Comparison of ENCODE assay signal across 8 cellular contexts in the genomic region with DNA sequence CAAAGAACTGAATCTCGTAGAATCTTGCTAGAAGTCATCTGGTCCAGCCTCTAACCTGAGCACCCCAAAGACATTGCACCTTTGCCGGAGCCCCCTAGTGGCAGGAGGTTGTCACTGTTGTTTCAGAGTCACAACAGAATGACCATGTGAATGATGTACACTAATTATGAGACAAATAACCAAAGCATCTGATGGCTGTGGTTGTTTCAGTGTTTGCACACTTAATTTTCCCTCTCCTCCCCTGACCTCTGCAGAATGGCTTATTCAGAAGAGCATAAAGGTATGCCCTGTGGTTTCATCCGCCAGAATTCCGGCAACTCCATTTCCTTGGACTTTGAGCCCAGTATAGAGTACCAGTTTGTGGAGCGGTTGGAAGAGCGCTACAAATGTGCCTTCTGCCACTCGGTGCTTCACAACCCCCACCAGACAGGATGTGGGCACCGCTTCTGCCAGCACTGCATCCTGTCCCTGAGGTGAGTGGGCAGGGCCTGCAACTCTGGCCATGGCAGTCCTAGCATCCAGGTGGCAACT. TPM values are rescaled to one million over a fixed set of nuclear protein-coding genes. Genes with fewer than 3 reads are reported as not detected.
DNase-seq lines count a peak whose midpoint lies in the region; ATAC-seq, FAIRE-seq and TF ChIP-seq lines count a peak whose summit lies in the region.

No MANE protein-coding gene starts in this region.

- peaks cover 63% of the 10 kb centered on the region for H3K4me1 Mint-ChIP-seq in activated naive CD8-positive, alpha-beta T cell treated with anti-CD3 and anti-CD28 coated beads for 36 hours
- peaks cover 86% of the 10 kb centered on the region for H3K4me1 Mint-ChIP-seq in stimulated activated naive CD8-positive, alpha-beta T cell treated with anti-CD3 and anti-CD28 coated beads, Interleukin-15, Interleukin-2, amounts not matched to agents 100 ng/mL and 50 ng/mL, for 24 hours (ENCODE audit: low read depth)

- no peaks in the 10 kb centered on the region for H3K9me3 ChIP-seq in HepG2 (ENCODE audit: low read length)

- DNase-seq in BJ (ENCODE audit: low read depth) (no peak), SK-MEL-5 (ENCODE audit: low read depth, low spot score) (peak; percentile 68), HepG2 (ENCODE audit: low spot score) (peak; percentile 79), NCI-H2171 treated with DMSO at 0.1 percent for 48 hours (lab: John Stamatoyannopoulos, UW) (no peak)
- peak; percentile 58 for DNase-seq in activated naive CD8-positive, alpha-beta T cell treated with anti-CD3 and anti-CD28 coated beads for 36 hours

- H3K36me3 ChIP-seq in BJ (ENCODE audit: control insufficient read depth, insufficient read depth, low read length) (peaks cover 8% of the 10 kb centered on the region; the same call in 1 of the 2 replicates), HepG2 (replicated peaks in 1 of 2; ENCODE audit: control insufficient read depth in 1 of 2, insufficient read depth in 2 of 2, low read length in 2 of 2) (no peaks in the 10 kb centered on the region)

- no TSS peak for BruUV-seq in HepG2 (replicated peaks; lab: Mats Ljungman, UMichigan)

- no peaks in the 10 kb centered on the region for H3K27me3 Mint-ChIP-seq in activated naive CD8-positive, alpha-beta T cell treated with anti-CD3 and anti-CD28 coated beads for 36 hours
- no peaks in the 10 kb centered on the region for H3K27me3 Mint-ChIP-seq in stimulated activated naive CD8-positive, alpha-beta T cell treated with anti-CD3 and anti-CD28 coated beads, Interleukin-15, Interleukin-2, amounts not matched to agents 100 ng/mL and 50 ng/mL, for 24 hours

- no peak for TF ChIP-seq POLR2A in HepG2 (IDR thresholded peaks at IDR 0.05; ENCODE audit: insufficient read depth in 1 of 2, low read depth in 2 of 2, low read length in 2 of 2)

- TF ChIP-seq EP300 in HepG2 (IDR thresholded peaks at IDR 0.05; ENCODE audit: low read depth in 2 of 2, low read length in 2 of 2): no peak
- no peak for TF ChIP-seq EP300 in HepG2 (CRISPR knock-in tag; IDR thresholded peaks at IDR 0.05; ENCODE audit: borderline replicate concordance)

- H3K4me1 ChIP-seq in HepG2 (ENCODE audit: insufficient read depth, low read length): peaks cover 39% of the 10 kb centered on the region

- H2AFZ ChIP-seq in HepG2 (ENCODE audit: low read length): no peak overlapping the region

- in situ Hi-C loops in SK-MEL-5 (cut with HindIII; ENCODE audit: low pct_unique_long_range_greater_than_20kb, low sequenced_read_pairs) (no loop called here), HepG2 (cut with HindIII; ENCODE audit: extremely low pct_ligation_motif_present, low pct_unique_long_range_greater_than_20kb) (no loop called here)

- no peaks in the 10 kb centered on the region for H3K79me2 ChIP-seq in HepG2 (ENCODE audit: insufficient read depth, low read length)

- H3K4me3 Mint-ChIP-seq in activated naive CD8-positive, alpha-beta T cell treated with anti-CD3 and anti-CD28 coated beads for 36 hours: peak overlapping the region; percentile 33
- peak overlapping the region; percentile 67 for H3K4me3 Mint-ChIP-seq in stimulated activated naive CD8-positive, alpha-beta T cell treated with anti-CD3 and anti-CD28 coated beads, Interleukin-15, Interleukin-2, amounts not matched to agents 100 ng/mL and 50 ng/mL, for 24 hours

- H3K36me3 Mint-ChIP-seq in activated naive CD8-positive, alpha-beta T cell treated with anti-CD3 and anti-CD28 coated beads for 36 hours: peaks cover 58% of the 10 kb centered on the region
- H3K36me3 Mint-ChIP-seq in stimulated activated naive CD8-positive, alpha-beta T cell treated with anti-CD3 and anti-CD28 coated beads, Interleukin-15, Interleukin-2, amounts not matched to agents 100 ng/mL and 50 ng/mL, for 24 hours (ENCODE audit: low read depth): peaks cover 71% of the 10 kb centered on the region

- CTCF ChIA-PET in BJ (lab: Yijun Ruan, JAX) (interaction anchor here (1.2 kb wide), 1 partner anchor 25 kb away, joined by 3 read pairs; no protein-coding TSS in a partner anchor), HepG2 (lab: Yijun Ruan, JAX; ENCODE audit: low intra/inter-chr PET ratio, low total read pairs) (no interaction called here)

- 4% methylated on average over 4 of the region's 8 CpGs for WGBS in HepG2 (ENCODE audit: low lambda C conversion rate)

- intact Hi-C loops in HepG2 (cut with micrococcal nuclease; ENCODE audit: unreplicated experiment): loop anchor here (2.0 kb wide), 1 partner anchor 30 kb away; no protein-coding TSS in a partner anchor

- POLR2A ChIA-PET in BJ (lab: Charles Lee) (no interaction called here), HepG2 (lab: Yijun Ruan, JAX) (no interaction called here)

- peak; percentile 81 for ATAC-seq in GM18873 (IDR thresholded peaks at IDR 0.05; ENCODE audit: low FRiP score, unreplicated experiment)
- ATAC-seq in HG03097 (IDR thresholded peaks at IDR 0.05; ENCODE audit: low FRiP score, unreplicated experiment): peak; percentile 88
- ATAC-seq in HepG2: peak; percentile 84

- no peak for TF ChIP-seq RAD21 in HepG2 (CRISPR knock-in tag; IDR thresholded peaks at IDR 0.05)

- peaks cover 16% of the 10 kb centered on the region for H3K9me3 Mint-ChIP-seq in activated naive CD8-positive, alpha-beta T cell treated with anti-CD3 and anti-CD28 coated beads for 36 hours
- peaks cover 10% of the 10 kb centered on the region for H3K9me3 Mint-ChIP-seq in stimulated activated naive CD8-positive, alpha-beta T cell treated with anti-CD3 and anti-CD28 coated beads, Interleukin-15, Interleukin-2, amounts not matched to agents 100 ng/mL and 50 ng/mL, for 24 hours

- H3K27me3 ChIP-seq in BJ (ENCODE audit: control insufficient read depth, insufficient read depth, low read length) (no peaks in the 10 kb centered on the region), HepG2 (ENCODE audit: control insufficient read depth in 1 of 2, insufficient read depth in 2 of 2, low read length in 2 of 2) (no peaks in the 10 kb centered on the region)

- H4K20me1 ChIP-seq in HepG2 (ENCODE audit: insufficient read depth, low read length): no peaks in the 10 kb centered on the region

- H3K9ac ChIP-seq in HepG2 (ENCODE audit: insufficient read depth, low read depth, low read length): no peak overlapping the region

- FAIRE-seq in HepG2 (lab: Jason Lieb, UNC): no peak

- H3K4me3 ChIP-seq in BJ (ENCODE audit: low read depth, low read length) (no peak overlapping the region), HepG2 (replicated peaks in 1 of 3; ENCODE audit: insufficient read depth in 1 of 3, low read depth in 2 of 3, low read length in 3 of 3) (peak overlapping the region in 1 of 3 experiments; percentile 32; a peak in 2 of 6 replicates)

- H3K27ac ChIP-seq in HepG2 (ENCODE audit: extremely low read length, insufficient read depth, low read length): no peak overlapping the region

- TF ChIP-seq CTCF in BJ (IDR thresholded peaks at IDR 0.05; ENCODE audit: insufficient read depth, low read depth, low read length) (peak; percentile 69), HepG2 (CRISPR knock-in tag; IDR thresholded peaks at IDR 0.05) (peak; percentile 75)

- peak overlapping the region; percentile 70 for H3K27ac Mint-ChIP-seq in activated naive CD8-positive, alpha-beta T cell treated with anti-CD3 and anti-CD28 coated beads for 36 hours
- peak overlapping the region; percentile 75 for H3K27ac Mint-ChIP-seq in stimulated activated naive CD8-positive, alpha-beta T cell treated with anti-CD3 and anti-CD28 coated beads, Interleukin-15, Interleukin-2, amounts not matched to agents 100 ng/mL and 50 ng/mL, for 24 hours

- H3K4me2 ChIP-seq in HepG2 (ENCODE audit: low read depth, low read length): peak overlapping the region; percentile 41

TF ChIP-seq in HepG2, 621 proteins besides CTCF, POLR2A, EP300 and RAD21 (continues in another document):
- TF ChIP-seq SOX13 (IDR thresholded peaks at IDR 0.05) (no peak), SOX13 (CRISPR knock-in tag; conservative IDR thresholded peaks at IDR 0.05 in 1 of 2, IDR thresholded peaks at IDR 0.05 in 1 of 2) (peak in 1 of 2 experiments; percentile 63; a peak in 2 of 4 replicates)

RNA-seq across cellular contexts. Expression of a gene that starts 26.4 kb away (rescaled TPM):
- polyA plus RNA-seq in BJ (2011; rRNA removed): 31.6 and 39.8 TPM in 2 replicates
- polyA minus RNA-seq in BJ (2011; rRNA and poly(A)+ RNA removed): 25.6 and 31.4 TPM in 2 replicates
- total RNA-seq in SK-MEL-5 (2014; rRNA removed; shearing (Covaris generic)): 12.9 and 14.3 TPM in 2 replicates
- polyA plus RNA-seq in SK-MEL-5 (2015; cell fraction: cytosol; rRNA removed): 10.3 and 12.3 TPM in 2 replicates
- 104 and 119 TPM in 2 replicates for polyA plus RNA-seq in SK-MEL-5 (2015; cell fraction: nucleus; rRNA removed)
- 10 to 100 TPM; 23.7 to 24.4 TPM for total RNA-seq in activated naive CD8-positive, alpha-beta T cell treated with anti-CD3 and anti-CD28 coated beads for 36 hours
- 0.25 and 0.27 TPM in 2 replicates for total RNA-seq in HepG2 (2016; rRNA removed; fragmentation: Illumina TruSeq; extraction: Trizol)
- total RNA-seq in HepG2 (2016; cell fraction: cytosol; rRNA removed; fragmentation: Illumina TruSeq; extraction: Trizol; ENCODE audit: low read depth): 0.09 and 0.30 TPM in 2 replicates
- total RNA-seq in HepG2 (2016; cell fraction: insoluble cytoplasmic fraction; rRNA removed; fragmentation: Illumina TruSeq; extraction: Trizol): 0.33 and 0.37 TPM in 2 replicates
- total RNA-seq in HepG2 (2016; cell fraction: membrane; rRNA removed; fragmentation: Illumina TruSeq; extraction: Trizol): 0.10 and 0.25 TPM in 2 replicates
- total RNA-seq in HepG2 (2016; cell fraction: nucleus; rRNA removed; fragmentation: Illumina TruSeq; extraction: Trizol): 0.66 and 0.84 TPM in 2 replicates
- 1.6 and 1.7 TPM in 2 replicates for polyA plus RNA-seq in HepG2 (2011; rRNA removed)
- polyA plus RNA-seq in HepG2 (2011; cell fraction: cytosol; rRNA removed): 0.47 and 0.65 TPM in 2 replicates
- 3.8 and 4.0 TPM in 2 replicates for polyA plus RNA-seq in HepG2 (2011; cell fraction: nucleus; rRNA removed)
- polyA plus RNA-seq in HepG2 (2012): 0.69 and 0.94 TPM in 2 replicates
- polyA plus RNA-seq in HepG2 (2016; cell fraction: cytosol; fragmentation: Illumina TruSeq; extraction: Trizol; ENCODE audit: low read depth): 0.03 and 0.06 TPM in 2 replicates
- 0.15 and 0.32 TPM in 2 replicates for polyA plus RNA-seq in HepG2 (2016; cell fraction: insoluble cytoplasmic fraction; fragmentation: Illumina TruSeq; extraction: Trizol; ENCODE audit: low read depth)
- not detected in 2 replicates for polyA plus RNA-seq in HepG2 (2016; cell fraction: membrane; fragmentation: Illumina TruSeq; extraction: Trizol; ENCODE audit: low read depth)
- 1.0 and 1.7 TPM in 2 replicates for polyA plus RNA-seq in HepG2 (2016; cell fraction: nucleus; fragmentation: Illumina TruSeq; extraction: Trizol; ENCODE audit: insufficient read depth, low read depth)
- polyA minus RNA-seq in HepG2 (2011; rRNA and poly(A)+ RNA removed; ENCODE audit: low replicate concordance): 1.4 and 14.9 TPM in 2 replicates
- polyA minus RNA-seq in HepG2 (2011; cell fraction: cytosol; rRNA and poly(A)+ RNA removed): 0.26 and 0.30 TPM in 2 replicates
- 2.6 and 5.9 TPM in 2 replicates for polyA minus RNA-seq in HepG2 (2011; cell fraction: nucleus; rRNA and poly(A)+ RNA removed)

Comparison
In these comparisons a context has a peak if more than half of its experiments do, and no peak if none do; other contexts are left out.
1. DNase-seq: peak in SK-MEL-5 (single experiment), activated naive CD8-positive, alpha-beta T cell treated with anti-CD3 and anti-CD28 coated beads for 36 hours (single experiment) and HepG2 (single experiment); none in BJ (single experiment) and NCI-H2171 treated with DMSO at 0.1 percent for 48 hours (single experiment).
2. Peak in every context shown above with its lines, with median percentiles within 50 percentile points of each other: ATAC-seq.